ENCODE assay signal across 1 cellular context in the genomic region with DNA sequence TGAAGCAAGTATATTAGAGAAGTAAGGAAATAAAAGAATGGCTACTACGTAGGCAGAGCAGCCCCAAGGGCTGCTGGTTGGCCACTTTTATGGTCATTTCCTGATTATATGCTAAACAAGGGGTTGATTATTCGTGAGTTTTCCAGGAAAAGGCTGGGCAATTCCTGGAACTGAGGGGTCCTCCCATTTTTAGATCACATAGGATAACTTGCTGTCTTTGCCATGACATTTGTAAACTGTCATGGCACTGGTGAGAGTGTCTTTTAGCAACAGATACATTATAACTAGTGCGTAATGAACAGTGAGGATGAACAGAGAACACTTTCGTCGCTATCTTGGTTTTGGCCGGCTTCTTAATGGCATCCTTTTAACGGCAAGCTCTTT.
TF ChIP-seq lines count a peak whose summit lies in the region.

No MANE protein-coding gene starts in this region.

TF ChIP-seq in K562, 482 proteins besides CTCF, POLR2A, EP300 and RAD21 (continued from another document):
- no peak for TF ChIP-seq RBM14 (IDR thresholded peaks at IDR 0.05; ENCODE audit: borderline replicate concordance, insufficient read depth, low read depth, low read length)
- 0 out of 2 replicates have a peak, but pooled peaks have one; percentile 23 for TF ChIP-seq CREM (IDR thresholded peaks at IDR 0.05; ENCODE audit: low read depth)
- TF ChIP-seq, protein P1, sequence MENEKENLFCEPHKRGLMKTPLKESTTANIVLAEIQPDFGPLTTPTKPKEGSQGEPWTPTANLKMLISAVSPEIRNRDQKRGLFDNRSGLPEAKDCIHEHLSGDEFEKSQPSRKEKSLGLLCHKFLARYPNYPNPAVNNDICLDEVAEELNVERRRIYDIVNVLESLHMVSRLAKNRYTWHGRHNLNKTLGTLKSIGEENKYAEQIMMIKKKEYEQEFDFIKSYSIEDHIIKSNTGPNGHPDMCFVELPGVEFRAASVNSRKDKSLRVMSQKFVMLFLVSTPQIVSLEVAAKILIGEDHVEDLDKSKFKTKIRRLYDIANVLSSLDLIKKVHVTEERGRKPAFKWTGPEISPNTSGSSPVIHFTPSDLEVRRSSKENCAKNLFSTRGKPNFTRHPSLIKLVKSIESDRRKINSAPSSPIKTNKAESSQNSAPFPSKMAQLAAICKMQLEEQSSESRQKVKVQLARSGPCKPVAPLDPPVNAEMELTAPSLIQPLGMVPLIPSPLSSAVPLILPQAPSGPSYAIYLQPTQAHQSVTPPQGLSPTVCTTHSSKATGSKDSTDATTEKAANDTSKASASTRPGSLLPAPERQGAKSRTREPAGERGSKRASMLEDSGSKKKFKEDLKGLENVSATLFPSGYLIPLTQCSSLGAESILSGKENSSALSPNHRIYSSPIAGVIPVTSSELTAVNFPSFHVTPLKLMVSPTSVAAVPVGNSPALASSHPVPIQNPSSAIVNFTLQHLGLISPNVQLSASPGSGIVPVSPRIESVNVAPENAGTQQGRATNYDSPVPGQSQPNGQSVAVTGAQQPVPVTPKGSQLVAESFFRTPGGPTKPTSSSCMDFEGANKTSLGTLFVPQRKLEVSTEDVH (IDR thresholded peaks at IDR 0.05; ENCODE audit: low read depth, partially characterized antibody): no peak
- no peak for TF ChIP-seq POLR3A (IDR thresholded peaks at IDR 0.05; ENCODE audit: borderline replicate concordance, extremely low read depth, insufficient read depth, insufficient read length)
- peak; percentile 74 for TF ChIP-seq MEIS2 (IDR thresholded peaks at IDR 0.05; ENCODE audit: partially characterized antibody)
- TF ChIP-seq ZNF717 (CRISPR knock-in tag; IDR thresholded peaks at IDR 0.05): no peak
- peak in 1 of 2 experiments; percentile 96; a peak in 2 of 4 replicates for TF ChIP-seq SRF (CRISPR knock-in tag; IDR thresholded peaks at IDR 0.05)
- no peak for TF ChIP-seq ASH1L (IDR thresholded peaks at IDR 0.05; ENCODE audit: borderline replicate concordance, low read depth, partially characterized antibody)
- TF ChIP-seq, protein P2, sequence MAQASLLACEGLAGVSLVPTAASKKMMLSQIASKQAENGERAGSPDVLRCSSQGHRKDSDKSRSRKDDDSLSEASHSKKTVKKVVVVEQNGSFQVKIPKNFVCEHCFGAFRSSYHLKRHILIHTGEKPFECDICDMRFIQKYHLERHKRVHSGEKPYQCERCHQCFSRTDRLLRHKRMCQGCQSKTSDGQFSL (CRISPR knock-in tag; IDR thresholded peaks at IDR 0.05): no peak
- TF ChIP-seq, protein P2 (tag; IDR thresholded peaks at IDR 0.05): no peak
- no peak for TF ChIP-seq SOX6 (IDR thresholded peaks at IDR 0.05)
- 0 out of 2 replicates have a peak, but pooled peaks have one; percentile 10 for TF ChIP-seq MYC (IDR thresholded peaks at IDR 0.05; ENCODE audit: low read depth, low read length)
- TF ChIP-seq MYC (CRISPR knock-in tag; IDR thresholded peaks at IDR 0.05; ENCODE audit: borderline replicate concordance, low read depth): no peak
- TF ChIP-seq, protein P3, sequence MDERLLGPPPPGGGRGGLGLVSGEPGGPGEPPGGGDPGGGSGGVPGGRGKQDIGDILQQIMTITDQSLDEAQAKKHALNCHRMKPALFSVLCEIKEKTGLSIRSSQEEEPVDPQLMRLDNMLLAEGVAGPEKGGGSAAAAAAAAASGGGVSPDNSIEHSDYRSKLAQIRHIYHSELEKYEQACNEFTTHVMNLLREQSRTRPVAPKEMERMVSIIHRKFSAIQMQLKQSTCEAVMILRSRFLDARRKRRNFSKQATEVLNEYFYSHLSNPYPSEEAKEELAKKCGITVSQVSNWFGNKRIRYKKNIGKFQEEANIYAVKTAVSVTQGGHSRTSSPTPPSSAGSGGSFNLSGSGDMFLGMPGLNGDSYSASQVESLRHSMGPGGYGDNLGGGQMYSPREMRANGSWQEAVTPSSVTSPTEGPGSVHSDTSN (CRISPR knock-in tag; IDR thresholded peaks at IDR 0.05; ENCODE audit: low read depth): no peak
- TF ChIP-seq, protein P3 (tag; conservative IDR thresholded peaks at IDR 0.05; ENCODE audit: low read depth): peak; percentile 55; the same call in 1 of the 2 replicates
- 0 out of 4 replicates have a peak, but pooled peaks of 1 of the 2 experiments have one; percentile 32 for TF ChIP-seq FOXK2 (conservative IDR thresholded peaks at IDR 0.05 in 1 of 2, IDR thresholded peaks at IDR 0.05 in 1 of 2; ENCODE audit: low read depth in 2 of 2)
- no peak for TF ChIP-seq KDM1A (IDR thresholded peaks at IDR 0.05)
- TF ChIP-seq KDM2B (CRISPR knock-in tag; IDR thresholded peaks at IDR 0.05): no peak
- TF ChIP-seq HDAC6 (IDR thresholded peaks at IDR 0.05; ENCODE audit: low read depth, low read length): no peak
- no peak for TF ChIP-seq ZNF217 (CRISPR knock-in tag; IDR thresholded peaks at IDR 0.05)
- TF ChIP-seq FOXJ3 (CRISPR knock-in tag; IDR thresholded peaks at IDR 0.05): no peak
- TF ChIP-seq SMAD2 (IDR thresholded peaks at IDR 0.05; ENCODE audit: low read depth, low read length): no peak
- TF ChIP-seq HNRNPH1 (optimal IDR thresholded peaks at IDR 0.05; ENCODE audit: low read depth, low read length): no peak
- no peak for TF ChIP-seq ZNF146 (CRISPR knock-in tag; IDR thresholded peaks at IDR 0.05; ENCODE audit: unreplicated experiment)
- TF ChIP-seq HSF4 (CRISPR knock-in tag; IDR thresholded peaks at IDR 0.05; ENCODE audit: borderline replicate concordance): no peak
- TF ChIP-seq, protein P4, sequence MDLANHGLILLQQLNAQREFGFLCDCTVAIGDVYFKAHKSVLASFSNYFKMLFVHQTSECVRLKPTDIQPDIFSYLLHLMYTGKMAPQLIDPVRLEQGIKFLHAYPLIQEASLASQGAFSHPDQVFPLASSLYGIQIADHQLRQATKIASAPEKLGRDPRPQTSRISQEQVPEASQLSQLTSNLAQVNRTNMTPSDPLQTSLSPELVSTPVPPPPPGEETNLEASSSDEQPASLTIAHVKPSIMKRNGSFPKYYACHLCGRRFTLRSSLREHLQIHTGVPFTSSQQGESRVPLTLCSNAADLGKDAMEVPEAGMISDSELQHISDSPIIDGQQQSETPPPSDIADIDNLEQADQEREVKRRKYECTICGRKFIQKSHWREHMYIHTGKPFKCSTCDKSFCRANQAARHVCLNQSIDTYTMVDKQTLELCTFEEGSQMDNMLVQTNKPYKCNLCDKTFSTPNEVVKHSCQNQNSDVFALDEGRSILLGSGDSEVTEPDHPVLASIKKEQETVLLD (IDR thresholded peaks at IDR 0.05): no peak
- TF ChIP-seq, protein P5, sequence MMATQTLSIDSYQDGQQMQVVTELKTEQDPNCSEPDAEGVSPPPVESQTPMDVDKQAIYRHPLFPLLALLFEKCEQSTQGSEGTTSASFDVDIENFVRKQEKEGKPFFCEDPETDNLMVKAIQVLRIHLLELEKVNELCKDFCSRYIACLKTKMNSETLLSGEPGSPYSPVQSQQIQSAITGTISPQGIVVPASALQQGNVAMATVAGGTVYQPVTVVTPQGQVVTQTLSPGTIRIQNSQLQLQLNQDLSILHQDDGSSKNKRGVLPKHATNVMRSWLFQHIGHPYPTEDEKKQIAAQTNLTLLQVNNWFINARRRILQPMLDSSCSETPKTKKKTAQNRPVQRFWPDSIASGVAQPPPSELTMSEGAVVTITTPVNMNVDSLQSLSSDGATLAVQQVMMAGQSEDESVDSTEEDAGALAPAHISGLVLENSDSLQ (IDR thresholded peaks at IDR 0.05): peak; percentile 63
- TF ChIP-seq STAT5A (IDR thresholded peaks at IDR 0.05; ENCODE audit: borderline replicate concordance, low read length): peak; percentile 95
- TF ChIP-seq MTA3 (IDR thresholded peaks at IDR 0.05; ENCODE audit: borderline replicate concordance): peak; percentile 17; the same call in 1 of the 2 replicates
- TF ChIP-seq ZBTB8A (IDR thresholded peaks at IDR 0.05; ENCODE audit: partially characterized antibody): no peak
- no peak for TF ChIP-seq KLF1 (tag; IDR thresholded peaks at IDR 0.05)
- TF ChIP-seq PHF20 (IDR thresholded peaks at IDR 0.05; ENCODE audit: partially characterized antibody): no peak
- peak; percentile 37 for TF ChIP-seq CHD4 (IDR thresholded peaks at IDR 0.05; ENCODE audit: insufficient read depth, insufficient replicate concordance, low read depth, low read length, poor library complexity, severe bottlenecking)
- no peak for TF ChIP-seq FIP1L1 (IDR thresholded peaks at IDR 0.05; ENCODE audit: low read depth, low read length, poor library complexity, severe bottlenecking)
- 0 out of 2 replicates have a peak, but pooled peaks have one; percentile 30 for TF ChIP-seq NCOA6 (IDR thresholded peaks at IDR 0.05)
